In the genomic region with DNA sequence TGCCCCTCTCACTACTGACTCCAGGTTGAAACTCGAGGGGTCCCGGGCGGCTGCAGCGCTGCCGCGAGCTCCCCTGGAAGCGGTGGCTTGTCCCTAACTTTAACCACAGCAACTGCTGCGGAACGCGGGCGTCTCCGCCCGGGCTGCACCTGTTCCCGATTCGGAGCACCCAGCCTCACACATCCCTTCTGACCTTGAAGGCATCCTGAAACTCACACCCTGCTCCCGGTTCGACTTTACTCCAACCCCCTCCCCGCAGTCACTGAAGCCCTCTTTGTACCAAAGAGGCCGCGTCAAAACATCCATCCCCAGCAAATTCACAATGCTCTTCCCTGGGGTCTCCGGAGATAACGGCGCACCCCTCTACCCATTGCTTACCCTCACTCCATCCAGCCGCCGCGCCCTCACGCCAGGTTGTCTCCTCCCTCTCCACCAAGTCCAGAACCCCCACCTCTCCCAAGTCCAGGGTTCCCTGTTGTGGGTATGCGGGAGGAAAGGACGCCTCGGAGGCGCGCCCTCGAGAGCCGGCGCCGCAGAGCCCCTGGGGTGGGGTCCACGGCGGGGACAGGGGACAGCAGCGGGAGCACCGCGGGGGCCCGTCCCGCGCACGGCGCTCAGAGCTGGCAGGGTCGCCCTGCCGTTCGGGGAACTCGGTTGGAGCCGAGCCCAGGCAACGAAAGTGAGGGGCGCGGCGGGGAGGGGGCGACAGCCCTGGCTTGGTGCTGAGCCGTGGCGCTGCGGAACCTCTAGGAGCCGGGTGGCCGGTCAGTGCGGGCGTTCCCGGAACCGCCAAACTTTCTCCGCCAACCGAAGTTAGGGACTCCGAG, we compare ENCODE assay signal across 8 cellular contexts. TPM values are rescaled to one million over a fixed set of nuclear protein-coding genes. Genes with fewer than 3 reads are reported as not detected.
DNase-seq lines count a peak whose midpoint lies in the region; ATAC-seq and TF ChIP-seq lines count a peak whose summit lies in the region.

No MANE protein-coding gene starts in this region.

- H3K27me3 ChIP-seq in liver (ENCODE audit: control insufficient read depth in 4 of 4, insufficient read depth in 4 of 4, low read length in 3 of 4) = no peaks in the 10 kb centered on the region

- TF ChIP-seq CTCF in natural killer cell (IDR thresholded peaks at IDR 0.05) (no peak), liver (IDR thresholded peaks at IDR 0.05; ENCODE audit: low read depth, low read length, missing input control) (no peak)

- peak overlapping the region in 1 of 2 donors; percentile 40 for H3K9ac ChIP-seq in liver (ENCODE audit: low read depth in 1 of 2, low read length in 2 of 2)

- H3K4me1 ChIP-seq in liver (ENCODE audit: control insufficient read depth in 4 of 4, insufficient read depth in 4 of 4, low read length in 3 of 4) (peaks cover 2 to 18% (median 11%) of the 10 kb centered on the region in 4 donors), urinary bladder (ENCODE audit: insufficient read depth) (no peaks in the 10 kb centered on the region)

- H3K9me3 Mint-ChIP-seq in natural killer cell = no peaks in the 10 kb centered on the region
- H3K9me3 Mint-ChIP-seq in natural killer cell treated with Interleukin-12 subunit alpha and Interleukin-12 subunit beta and Interleukin-15 and Interleukin-18, amount 100 ng/mL, for 72 hours = no peaks in the 10 kb centered on the region
- no peaks in the 10 kb centered on the region for H3K9me3 Mint-ChIP-seq in activated T-helper 1 cell treated with anti-CD3 and anti-CD28 coated beads, Interleukin-12 subunit alpha, Interleukin-12 subunit beta, Interleukin-2, Interleukin-4 antibody, amounts not matched to agents 30 ng/mL and 10 ng/mL and 1 ng/mL, durations not matched to agents 14 hours and 24 hours and 36 hours

- H3K27me3 Mint-ChIP-seq in natural killer cell (ENCODE audit: low read depth in 2 of 2) = peaks cover 46 to 78% of the 10 kb centered on the region in 2 donors
- peaks cover 29 to 65% of the 10 kb centered on the region in 2 donors for H3K27me3 Mint-ChIP-seq in natural killer cell treated with Interleukin-12 subunit alpha and Interleukin-12 subunit beta and Interleukin-15 and Interleukin-18, amount 100 ng/mL, for 72 hours
- peaks cover 67% of the 10 kb centered on the region for H3K27me3 Mint-ChIP-seq in activated T-helper 1 cell treated with anti-CD3 and anti-CD28 coated beads, Interleukin-12 subunit alpha, Interleukin-12 subunit beta, Interleukin-2, Interleukin-4 antibody, amounts not matched to agents 30 ng/mL and 10 ng/mL and 1 ng/mL, durations not matched to agents 14 hours and 24 hours and 36 hours (ENCODE audit: insufficient read depth)

- DNase-seq in natural killer cell = no peak
- no peak for DNase-seq in natural killer cell treated with Interleukin-12 subunit alpha and Interleukin-12 subunit beta and Interleukin-15 and Interleukin-18, amount 100 ng/mL, for 72 hours (ENCODE audit: low spot score)
- DNase-seq in activated T-helper 1 cell treated with anti-CD3 and anti-CD28 coated beads, Interleukin-12 subunit alpha, Interleukin-12 subunit beta, Interleukin-2, Interleukin-4 antibody, amounts not matched to agents 30 ng/mL and 10 ng/mL and 1 ng/mL, durations not matched to agents 14 hours and 24 hours and 36 hours (ENCODE audit: low spot score) = no peak
- no peak for DNase-seq in NCI-H146 (lab: John Stamatoyannopoulos, UW)
- DNase-seq in KG1 (lab: John Stamatoyannopoulos, UW) = no peak

- no peak for TF ChIP-seq RAD21 in liver (IDR thresholded peaks at IDR 0.05)

- H3K36me3 ChIP-seq in liver (ENCODE audit: control insufficient read depth in 4 of 4, insufficient read depth in 3 of 4, low read depth in 1 of 4, low read length in 3 of 4) (no peaks in the 10 kb centered on the region), urinary bladder (ENCODE audit: insufficient read depth) (no peaks in the 10 kb centered on the region)

- H3K27ac ChIP-seq in liver (ENCODE audit: low read depth in 1 of 2, low read length in 2 of 2) (peak overlapping the region; percentile 39 to 47), urinary bladder (ENCODE audit: low read depth) (no peak overlapping the region)

- WGBS in liver = 2% methylated on average over 68 of the region's 68 CpGs
- WGBS in urinary bladder = 2% methylated on average over 68 of the region's 68 CpGs

- H3K4me1 Mint-ChIP-seq in natural killer cell = peaks cover 0 to 13% of the 10 kb centered on the region in 2 donors
- peaks cover 3 to 6% of the 10 kb centered on the region in 2 donors for H3K4me1 Mint-ChIP-seq in natural killer cell treated with Interleukin-12 subunit alpha and Interleukin-12 subunit beta and Interleukin-15 and Interleukin-18, amount 100 ng/mL, for 72 hours (ENCODE audit: low read depth in 2 of 2)
- peaks cover 16% of the 10 kb centered on the region for H3K4me1 Mint-ChIP-seq in activated T-helper 1 cell treated with anti-CD3 and anti-CD28 coated beads, Interleukin-12 subunit alpha, Interleukin-12 subunit beta, Interleukin-2, Interleukin-4 antibody, amounts not matched to agents 30 ng/mL and 10 ng/mL and 1 ng/mL, durations not matched to agents 14 hours and 24 hours and 36 hours (ENCODE audit: low read depth)

- no peak overlapping the region for H3K27ac Mint-ChIP-seq in natural killer cell
- no peak overlapping the region for H3K27ac Mint-ChIP-seq in natural killer cell treated with Interleukin-12 subunit alpha and Interleukin-12 subunit beta and Interleukin-15 and Interleukin-18, amount 100 ng/mL, for 72 hours
- H3K27ac Mint-ChIP-seq in activated T-helper 1 cell treated with anti-CD3 and anti-CD28 coated beads, Interleukin-12 subunit alpha, Interleukin-12 subunit beta, Interleukin-2, Interleukin-4 antibody, amounts not matched to agents 30 ng/mL and 10 ng/mL and 1 ng/mL, durations not matched to agents 14 hours and 24 hours and 36 hours = no peak overlapping the region

- H3K4me3 ChIP-seq in liver (ENCODE audit: low read depth in 1 of 3, low read length in 3 of 3) = peak overlapping the region; percentile 77 to 89 (median 88)
- peak overlapping the region; percentile 62 for H3K4me3 ChIP-seq in urinary bladder (ENCODE audit: low read depth, low read length)

- intact Hi-C loops in natural killer cell (cut with micrococcal nuclease) = no loop called here
- intact Hi-C loops in activated T-helper 1 cell treated with anti-CD3 and anti-CD28 coated beads, Interleukin-12 subunit alpha, Interleukin-12 subunit beta, Interleukin-2, Interleukin-4 antibody, amounts not matched to agents 30 ng/mL and 10 ng/mL and 1 ng/mL, durations not matched to agents 14 hours and 24 hours and 36 hours (cut with micrococcal nuclease) = loop anchor here (5.0 to 10.0 kb wide), 2 partner anchors 73 to 629 kb away; a partner anchor contains a TSS

- H3K36me3 Mint-ChIP-seq in natural killer cell = no peaks in the 10 kb centered on the region
- no peaks in the 10 kb centered on the region for H3K36me3 Mint-ChIP-seq in natural killer cell treated with Interleukin-12 subunit alpha and Interleukin-12 subunit beta and Interleukin-15 and Interleukin-18, amount 100 ng/mL, for 72 hours
- H3K36me3 Mint-ChIP-seq in activated T-helper 1 cell treated with anti-CD3 and anti-CD28 coated beads, Interleukin-12 subunit alpha, Interleukin-12 subunit beta, Interleukin-2, Interleukin-4 antibody, amounts not matched to agents 30 ng/mL and 10 ng/mL and 1 ng/mL, durations not matched to agents 14 hours and 24 hours and 36 hours (ENCODE audit: low read depth) = no peaks in the 10 kb centered on the region

- no peaks in the 10 kb centered on the region for H3K9me3 ChIP-seq in liver (ENCODE audit: control insufficient read depth in 4 of 4, low read length in 3 of 4)

- no peak for ATAC-seq in natural killer cell
- no peak for ATAC-seq in natural killer cell treated with Interleukin-12 subunit alpha and Interleukin-12 subunit beta and Interleukin-15 and Interleukin-18, amount 100 ng/mL, for 72 hours
- ATAC-seq in GM21360 (IDR thresholded peaks at IDR 0.05; ENCODE audit: unreplicated experiment) = no peak

- peak overlapping the region; percentile 29 for H3K4me3 Mint-ChIP-seq in natural killer cell
- H3K4me3 Mint-ChIP-seq in natural killer cell treated with Interleukin-12 subunit alpha and Interleukin-12 subunit beta and Interleukin-15 and Interleukin-18, amount 100 ng/mL, for 72 hours = no peak overlapping the region
- peak overlapping the region; percentile 62 for H3K4me3 Mint-ChIP-seq in activated T-helper 1 cell treated with anti-CD3 and anti-CD28 coated beads, Interleukin-12 subunit alpha, Interleukin-12 subunit beta, Interleukin-2, Interleukin-4 antibody, amounts not matched to agents 30 ng/mL and 10 ng/mL and 1 ng/mL, durations not matched to agents 14 hours and 24 hours and 36 hours

TF ChIP-seq in liver, 16 proteins besides CTCF, POLR2A, EP300 and RAD21 (continues in another document):
- TF ChIP-seq HNF4G (IDR thresholded peaks at IDR 0.05) (no peak), JUND (IDR thresholded peaks at IDR 0.05) (no peak)
- TF ChIP-seq, protein P1, sequence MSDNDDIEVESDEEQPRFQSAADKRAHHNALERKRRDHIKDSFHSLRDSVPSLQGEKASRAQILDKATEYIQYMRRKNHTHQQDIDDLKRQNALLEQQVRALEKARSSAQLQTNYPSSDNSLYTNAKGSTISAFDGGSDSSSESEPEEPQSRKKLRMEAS (IDR thresholded peaks at IDR 0.05) = no peak
- TF ChIP-seq, protein P2, sequence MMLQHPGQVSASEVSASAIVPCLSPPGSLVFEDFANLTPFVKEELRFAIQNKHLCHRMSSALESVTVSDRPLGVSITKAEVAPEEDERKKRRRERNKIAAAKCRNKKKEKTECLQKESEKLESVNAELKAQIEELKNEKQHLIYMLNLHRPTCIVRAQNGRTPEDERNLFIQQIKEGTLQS (IDR thresholded peaks at IDR 0.05) = no peak

RNA-seq across cellular contexts. Expression of a gene that starts 0.9 kb away (rescaled TPM):
- under 1 TPM in 1 of 3 donors, not detected in 2; 0.33 TPM for total RNA-seq in natural killer cell
- total RNA-seq in natural killer cell treated with Interleukin-12 subunit alpha and Interleukin-12 subunit beta and Interleukin-15 and Interleukin-18, amount 100 ng/mL, for 72 hours = not detected
- 0.12 TPM in 1 of 2 replicates, not detected in the other for total RNA-seq in activated T-helper 1 cell treated with anti-CD3 and anti-CD28 coated beads, Interleukin-12 subunit alpha, Interleukin-12 subunit beta, Interleukin-2, Interleukin-4 antibody, amounts not matched to agents 30 ng/mL and 10 ng/mL and 1 ng/mL, durations not matched to agents 14 hours and 24 hours and 36 hours
- total RNA-seq in liver = 10 to 100 TPM in 1 of 2 donors, 1 to 10 TPM in 1; 5.4 to 23.4 TPM
- 10 to 100 TPM; 10.3 to 12.4 TPM for polyA plus RNA-seq in liver
- total RNA-seq in urinary bladder = 8.8 TPM
- polyA plus RNA-seq in urinary bladder = 2.7 TPM
